ENCODE assay signal across 10 cellular contexts in the genomic region with DNA sequence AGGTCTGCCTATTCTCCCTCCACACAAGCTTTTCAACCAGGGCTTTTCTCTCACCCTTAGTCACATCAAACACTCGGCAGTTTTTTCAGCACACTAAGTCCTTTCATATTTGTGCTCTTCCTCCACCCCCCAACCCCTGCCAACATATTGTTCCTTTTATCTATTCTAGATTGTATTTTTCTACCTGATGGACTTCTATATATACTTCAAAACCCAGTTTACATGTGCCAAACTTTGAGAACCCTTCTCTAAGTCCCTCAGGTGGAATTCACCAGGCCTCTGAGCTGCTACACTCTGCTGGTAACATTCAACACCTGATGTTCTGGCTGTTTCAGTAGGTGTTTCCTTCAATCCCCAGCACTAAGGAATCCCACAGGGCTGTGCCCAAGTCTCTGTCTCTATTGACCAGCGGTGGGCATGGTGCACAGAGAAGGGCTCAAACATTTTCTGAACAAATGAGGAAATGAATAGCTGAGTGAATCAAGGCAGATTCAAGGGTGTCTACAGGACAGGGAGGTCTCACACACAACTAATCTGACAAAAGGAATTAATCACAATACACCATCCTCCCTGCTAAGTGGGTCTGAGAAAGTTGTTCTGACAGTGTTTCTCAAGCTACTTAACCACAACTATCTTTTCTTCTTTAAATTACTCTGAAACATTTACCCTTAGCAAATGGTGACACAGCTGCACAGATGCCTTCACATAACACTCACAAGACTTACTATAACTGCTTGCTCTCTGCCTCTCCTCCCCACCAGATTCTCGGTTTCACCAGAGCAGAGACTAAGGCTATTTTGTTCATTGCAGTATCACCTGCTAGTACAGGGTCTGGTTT.
DNase-seq lines count a peak whose midpoint lies in the region; ATAC-seq and TF ChIP-seq lines count a peak whose summit lies in the region.
"Had no signal": no experiment of that assay in that cellular context is flagged by ENCODE, and none has a peak within 500 bp of the region (broad histone marks: within the 10 kb centered on the region; RNA-seq: fewer than 3 reads in every experiment).

No MANE protein-coding gene starts in this region.

- H3K4me1 ChIP-seq in RWPE2 (ENCODE audit: insufficient read depth, poor library complexity, severe bottlenecking), result no peaks in the 10 kb centered on the region
- H3K4me1 ChIP-seq in thyroid gland, result no peaks in the 10 kb centered on the region

- DNase-seq in activated CD4-positive, alpha-beta T cell treated with anti-CD3 and anti-CD28 coated beads for 48 hours, result peak; percentile 32
- no peak for DNase-seq in activated CD4-positive, alpha-beta T cell treated with anti-CD3 and anti-CD28 coated beads for 4 hours
- DNase-seq in RWPE2 (ENCODE audit: low spot score), result no peak
- DNase-seq in thyroid gland, result no peak
- DNase-seq in AG08396 (ENCODE audit: low spot score), result no peak
- no peak for DNase-seq in GOT3 (lab: John Stamatoyannopoulos, UW)
- DNase-seq: NCI-H2029, SIG-M5 had no signal

- 90 to 92% methylated on average over 3 of the region's 3 CpGs for WGBS in thyroid gland, 2 donors

- H3K4me3 ChIP-seq in RWPE2 (ENCODE audit: severe bottlenecking) (no peak overlapping the region), thyroid gland (replicated peaks in 1 of 3) (no peak overlapping the region)

- no peak for TF ChIP-seq CTCF in RWPE2 (IDR thresholded peaks at IDR 0.05; ENCODE audit: poor library complexity, severe bottlenecking)
- no peak for TF ChIP-seq CTCF in thyroid gland (IDR thresholded peaks at IDR 0.05)

- no peaks in the 10 kb centered on the region for H3K36me3 ChIP-seq in RWPE2 (ENCODE audit: low read depth)
- no peaks in the 10 kb centered on the region for H3K36me3 ChIP-seq in thyroid gland

- H3K27me3 ChIP-seq in RWPE2 (ENCODE audit: insufficient read depth, poor library complexity, severe bottlenecking), result no peaks in the 10 kb centered on the region
- no peaks in the 10 kb centered on the region for H3K27me3 ChIP-seq in thyroid gland

- TF ChIP-seq POLR2A in thyroid gland (IDR thresholded peaks at IDR 0.05), result no peak

- H3K9me3 ChIP-seq in RWPE2 (ENCODE audit: severe bottlenecking) (no peaks in the 10 kb centered on the region), thyroid gland (no peaks in the 10 kb centered on the region)

- ATAC-seq in GM19463 (IDR thresholded peaks at IDR 0.05; ENCODE audit: unreplicated experiment), result peak; percentile 83
- peak; percentile 70 for ATAC-seq in HG02943 (IDR thresholded peaks at IDR 0.05; ENCODE audit: low read depth, unreplicated experiment)
- peak; percentile 20; the same call in 1 of the 3 replicates for ATAC-seq in RWPE2 (ENCODE audit: low read depth)

- no peak overlapping the region for H3K27ac ChIP-seq in RWPE2 (ENCODE audit: poor library complexity, severe bottlenecking)
- no peak overlapping the region for H3K27ac ChIP-seq in thyroid gland

- intact Hi-C loops in thyroid gland (cut with DNase I), result no loop called here

Comparison
In these comparisons a context has a peak if more than half of its experiments do, and no peak if none do; other contexts are left out.
1. ATAC-seq: peak in every context shown above with its lines; median percentile 83 in GM19463; 70 in HG02943; 20 in RWPE2.